In the genomic region with DNA sequence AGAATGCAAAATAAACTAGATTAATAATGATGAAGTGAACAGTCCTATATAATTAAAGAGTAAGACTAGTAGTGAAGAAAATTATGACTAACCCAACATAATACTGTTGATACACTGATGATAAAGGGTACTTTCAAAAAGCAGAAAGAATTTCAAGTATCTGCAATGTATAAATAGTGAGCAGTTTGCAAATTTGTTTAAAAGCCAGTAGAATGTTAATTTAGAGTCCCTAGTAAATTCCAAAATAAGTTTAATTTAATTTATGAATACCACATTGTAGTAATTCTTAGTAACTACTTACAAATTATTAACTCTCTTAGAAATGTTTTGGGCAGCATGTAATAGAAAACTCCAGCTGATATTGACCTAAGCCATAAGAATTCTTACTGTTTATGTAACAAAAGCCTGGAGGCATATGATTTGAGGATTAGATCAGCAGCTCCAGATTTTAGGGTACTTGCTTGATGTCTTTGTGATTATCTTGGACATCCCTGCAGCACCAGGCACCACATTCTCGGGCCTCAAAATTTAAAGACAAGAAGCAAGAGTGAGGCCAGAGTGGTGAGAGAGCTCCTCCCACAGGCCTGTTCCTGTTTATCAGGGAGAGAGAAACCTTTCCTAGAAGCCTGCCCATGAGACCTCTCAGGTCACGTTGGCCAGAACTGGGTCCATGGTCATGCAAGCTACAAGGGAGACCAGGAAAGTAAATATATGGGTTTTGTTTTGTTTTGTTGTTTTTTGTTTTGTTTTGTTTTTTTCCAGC, we compare ENCODE assay signal across 9 cellular contexts.
A peak's percentile ranks its signal among the peaks of the same experiment; 100 is the strongest.
DNase-seq lines count a peak whose midpoint lies in the region; ATAC-seq and TF ChIP-seq lines count a peak whose summit lies in the region.
"Had no signal": no experiment of that assay in that cellular context is flagged by ENCODE, and none has a peak within 500 bp of the region (broad histone marks: within the 10 kb centered on the region; RNA-seq: fewer than 3 reads in every experiment).

No MANE protein-coding gene starts in this region.

- peak; percentile 70 for ATAC-seq in GM21723 (IDR thresholded peaks at IDR 0.05; ENCODE audit: unreplicated experiment)
- ATAC-seq in HG03571 (IDR thresholded peaks at IDR 0.05; ENCODE audit: unreplicated experiment), result no peak

- peak; percentile 12 for DNase-seq in NCI-H510A treated with DMSO at 0.1 percent for 48 hours (lab: John Stamatoyannopoulos, UW)
- no peak for DNase-seq in NCI-H510A (lab: John Stamatoyannopoulos, UW)
- DNase-seq in RKO (ENCODE audit: low spot score), result peak; percentile 62
- peak; percentile 31 for DNase-seq in fibroblast of peridontal ligament (ENCODE audit: extremely low read depth)
- DNase-seq in stimulated activated CD8-positive, alpha-beta memory T cell treated with anti-CD3 and anti-CD28 coated beads, Interleukin-4, amount 100 ng/mL, for 48 hours, result peak; percentile 28
- DNase-seq: CD4-positive, CD25-positive, alpha-beta regulatory T cell had no signal

- peak; percentile 61 for TF ChIP-seq CTCF in LNCAP (IDR thresholded peaks at IDR 0.05)
